ENCODE assay signal across 8 cellular contexts in the genomic region with DNA sequence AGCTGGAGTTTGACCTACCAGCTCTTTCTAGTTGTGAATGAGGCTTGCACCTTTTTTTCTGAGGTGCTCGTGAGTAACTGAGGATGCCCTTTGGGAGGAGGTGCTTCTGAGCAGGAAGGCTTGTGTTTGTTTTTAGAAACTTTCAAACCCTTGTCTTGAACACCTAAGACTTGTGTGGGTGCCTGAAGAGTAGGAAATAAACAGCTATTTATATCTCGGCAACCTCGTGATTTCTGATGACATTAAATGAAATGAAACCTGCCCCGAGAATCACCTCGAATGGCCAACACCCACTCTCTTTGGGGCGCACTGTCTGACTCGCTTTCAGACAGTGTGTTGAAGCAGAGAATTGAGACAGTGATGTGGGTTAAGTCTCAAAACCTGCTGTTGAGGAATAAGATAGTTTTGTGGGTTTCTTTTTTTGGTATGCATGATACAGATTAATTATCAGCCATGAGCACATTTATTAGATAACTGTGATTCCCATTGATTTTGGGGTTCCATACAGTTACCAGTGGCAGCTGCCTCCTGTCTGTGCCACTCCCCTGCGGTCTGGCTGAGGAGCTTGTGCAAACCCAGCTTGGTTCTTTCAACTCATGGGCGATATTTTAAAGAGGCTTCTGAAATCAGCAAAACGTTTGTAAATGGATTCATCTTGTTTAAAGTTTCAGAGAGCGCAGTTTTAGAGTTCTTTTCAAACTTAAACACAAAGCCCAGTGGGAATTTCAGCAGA. TPM values are rescaled to one million over a fixed set of nuclear protein-coding genes. Genes with fewer than 3 reads are reported as not detected.
A peak's percentile ranks its signal among the peaks of the same experiment; 100 is the strongest.
DNase-seq lines count a peak whose midpoint lies in the region; ATAC-seq and TF ChIP-seq lines count a peak whose summit lies in the region.

No MANE protein-coding gene starts in this region.

- peak overlapping the region in 6 of 7 donors; percentile 16 to 78 (median 32) for H3K4me3 Mint-ChIP-seq in CD8-positive, alpha-beta memory T cell
- peak overlapping the region; percentile 56 for H3K4me3 Mint-ChIP-seq in activated naive CD4-positive, alpha-beta T cell treated with anti-CD3 and anti-CD28 coated beads for 36 hours
- no peak overlapping the region for H3K4me3 Mint-ChIP-seq in Caco-2 (ENCODE audit: unreplicated experiment)

- no peaks in the 10 kb centered on the region for H3K27me3 ChIP-seq in CD8-positive, alpha-beta memory T cell (ENCODE audit: insufficient read depth, low read length, poor library complexity, severe bottlenecking)
- H3K27me3 ChIP-seq in aorta (ENCODE audit: control insufficient read depth in 1 of 2, insufficient read depth in 2 of 2, low read length in 1 of 2) (no peaks in the 10 kb centered on the region), Caco-2 (replicated peaks; ENCODE audit: control insufficient read depth, insufficient read depth, low read length) (no peaks in the 10 kb centered on the region)

- H3K4me1 Mint-ChIP-seq in CD8-positive, alpha-beta memory T cell = peaks cover 34 to 55% (median 49%) of the 10 kb centered on the region in 3 donors
- H3K4me1 Mint-ChIP-seq in activated naive CD4-positive, alpha-beta T cell treated with anti-CD3 and anti-CD28 coated beads for 36 hours (ENCODE audit: low read depth) = peaks cover 91% of the 10 kb centered on the region
- H3K4me1 Mint-ChIP-seq in Caco-2 (ENCODE audit: low read depth, unreplicated experiment) = no peaks in the 10 kb centered on the region

- POLR2A ChIA-PET in CD8-positive, alpha-beta memory T cell (lab: Charles Lee) = no interaction called here
- POLR2A ChIA-PET in Caco-2 (lab: Charles Lee) = no interaction called here

- ATAC-seq in GM19372 (IDR thresholded peaks at IDR 0.05; ENCODE audit: low read depth, unreplicated experiment) (peak; percentile 64), HG03460 (IDR thresholded peaks at IDR 0.05; ENCODE audit: unreplicated experiment) (peak; percentile 35), aorta (ENCODE audit: low FRiP score) (no peak), sciatic nerve (no peak)

- CTCF ChIA-PET in CD8-positive, alpha-beta memory T cell (lab: Charles Lee) = interaction anchor here (1.3 to 1.7 kb wide), 4 partner anchors 8 to 193 kb away, joined by 3 to 4 read pairs (median 3); partner anchors contain the start of gene IRF4
- CTCF ChIA-PET in activated naive CD4-positive, alpha-beta T cell treated with anti-CD3 and anti-CD28 coated beads for 36 hours (lab: Charles Lee) = interaction anchor here (1.4 to 1.7 kb wide), 3 partner anchors 9 to 212 kb away, joined by 3 to 9 read pairs (median 4); no protein-coding TSS in a partner anchor
- CTCF ChIA-PET in Caco-2 (lab: Charles Lee) = no interaction called here

- 70% methylated on average over 11 of the region's 11 CpGs for WGBS in aorta, 2 donors

- H3K27ac Mint-ChIP-seq in CD8-positive, alpha-beta memory T cell = peak overlapping the region in 7 of 8 donors; percentile 33 to 79 (median 61)
- peak overlapping the region; percentile 89 for H3K27ac Mint-ChIP-seq in activated naive CD4-positive, alpha-beta T cell treated with anti-CD3 and anti-CD28 coated beads for 36 hours
- H3K27ac Mint-ChIP-seq in Caco-2 (ENCODE audit: unreplicated experiment) = no peak overlapping the region

- H3K9me3 Mint-ChIP-seq in CD8-positive, alpha-beta memory T cell = peaks cover 0 to 2% (median 0%) of the 10 kb centered on the region in 5 donors
- no peaks in the 10 kb centered on the region for H3K9me3 Mint-ChIP-seq in activated naive CD4-positive, alpha-beta T cell treated with anti-CD3 and anti-CD28 coated beads for 36 hours
- H3K9me3 Mint-ChIP-seq in Caco-2 (ENCODE audit: unreplicated experiment) = no peaks in the 10 kb centered on the region

- peaks cover 4 to 89% (median 7%) of the 10 kb centered on the region in 3 donors for H3K36me3 Mint-ChIP-seq in CD8-positive, alpha-beta memory T cell
- peaks cover 92% of the 10 kb centered on the region for H3K36me3 Mint-ChIP-seq in activated naive CD4-positive, alpha-beta T cell treated with anti-CD3 and anti-CD28 coated beads for 36 hours (ENCODE audit: low read depth)
- no peaks in the 10 kb centered on the region for H3K36me3 Mint-ChIP-seq in Caco-2 (ENCODE audit: insufficient read depth, unreplicated experiment)

- H3K27me3 Mint-ChIP-seq in CD8-positive, alpha-beta memory T cell = peaks cover 0 to 1% of the 10 kb centered on the region in 2 donors
- H3K27me3 Mint-ChIP-seq in activated naive CD4-positive, alpha-beta T cell treated with anti-CD3 and anti-CD28 coated beads for 36 hours (ENCODE audit: low read depth) = no peaks in the 10 kb centered on the region
- peaks cover 15% of the 10 kb centered on the region for H3K27me3 Mint-ChIP-seq in Caco-2 (ENCODE audit: insufficient read depth, unreplicated experiment)

- peaks cover 31% of the 10 kb centered on the region for H3K4me1 ChIP-seq in CD8-positive, alpha-beta memory T cell (ENCODE audit: insufficient read depth, low read length)
- H3K4me1 ChIP-seq in aorta (ENCODE audit: control insufficient read depth in 1 of 2, insufficient read depth in 2 of 2, low read length in 2 of 2) = no peaks in the 10 kb centered on the region
- no peaks in the 10 kb centered on the region for H3K4me1 ChIP-seq in Caco-2

- intact Hi-C loops in activated naive CD4-positive, alpha-beta T cell treated with anti-CD3 and anti-CD28 coated beads for 36 hours (cut with micrococcal nuclease) = loop anchor here (1.0 to 10.0 kb wide), 2 partner anchors 32 to 915 kb away; partner anchors contain the start of gene FOXQ1
- intact Hi-C loops in aorta (cut with DNase I) (no loop called here), sciatic nerve (cut with DNase I) (no loop called here), Caco-2 (cut with micrococcal nuclease; ENCODE audit: unreplicated experiment) (no loop called here)

- no peak overlapping the region for H3K4me3 ChIP-seq in CD8-positive, alpha-beta memory T cell (ENCODE audit: low read length)
- H3K4me3 ChIP-seq in aorta (ENCODE audit: low read length in 2 of 2) (no peak overlapping the region), Caco-2 (ENCODE audit: low read depth, low read length) (no peak overlapping the region)

- no peaks in the 10 kb centered on the region for H3K36me3 ChIP-seq in CD8-positive, alpha-beta memory T cell (ENCODE audit: insufficient read depth, low read length)
- H3K36me3 ChIP-seq in aorta (ENCODE audit: control insufficient read depth in 1 of 2, insufficient read depth in 2 of 2, low read length in 1 of 2) (no peaks in the 10 kb centered on the region), Caco-2 (ENCODE audit: control insufficient read depth, insufficient read depth, low read length) (no peaks in the 10 kb centered on the region; the same call in 1 of the 2 replicates)

- no TSS peak for BruUV-seq in Caco-2 (replicated peaks; lab: Mats Ljungman, UMichigan)

- no peaks in the 10 kb centered on the region for H3K9me3 ChIP-seq in CD8-positive, alpha-beta memory T cell (ENCODE audit: low read length)
- no peaks in the 10 kb centered on the region for H3K9me3 ChIP-seq in aorta (ENCODE audit: control insufficient read depth, low read length)
- H3K9me3 ChIP-seq in Caco-2 = no peaks in the 10 kb centered on the region

- no peak overlapping the region for H3K27ac ChIP-seq in CD8-positive, alpha-beta memory T cell (ENCODE audit: low read depth, low read length)
- H3K27ac ChIP-seq in aorta (ENCODE audit: low read depth in 1 of 2, low read length in 2 of 2) = no peak overlapping the region

- TF ChIP-seq CTCF in Caco-2 (IDR thresholded peaks at IDR 0.05; ENCODE audit: insufficient read depth in 1 of 2, low read depth in 1 of 2, low read length in 1 of 2, severe bottlenecking in 1 of 2, unreplicated experiment in 1 of 2) = no peak

- peak in 1 of 5 donors; percentile 24 for DNase-seq in CD8-positive, alpha-beta memory T cell
- peak; percentile 73 for DNase-seq in activated naive CD4-positive, alpha-beta T cell treated with anti-CD3 and anti-CD28 coated beads for 36 hours
- DNase-seq in aorta = no peak
- DNase-seq in NCI-H2196 (lab: John Stamatoyannopoulos, UW; ENCODE audit: unreplicated experiment) = no peak
- no peak for DNase-seq in sciatic nerve (ENCODE audit: low spot score)
- no peak for DNase-seq in Caco-2

RNA-seq across cellular contexts. Expression of gene IRF4, which starts 8.4 kb away (rescaled TPM):
- total RNA-seq in CD8-positive, alpha-beta memory T cell = 100 to 1,000 TPM; 700 to 703 TPM
- 3.4 TPM for polyA plus RNA-seq in CD8-positive, alpha-beta memory T cell
- 100 to 1,000 TPM; 500 to 504 TPM for total RNA-seq in activated naive CD4-positive, alpha-beta T cell treated with anti-CD3 and anti-CD28 coated beads for 36 hours
- total RNA-seq in aorta (1 to 10 TPM; 1.6 to 3.8 TPM), sciatic nerve (4.7 TPM), Caco-2 (2022) (not detected in 2 replicates)
- under 1 TPM; 0.10 to 0.25 TPM for polyA plus RNA-seq in aorta

Comparison
In these comparisons a context has a peak if more than half of its experiments do, and no peak if none do; other contexts are left out.
1. ATAC-seq: peak in GM19372 (single experiment) and HG03460 (single experiment); none in aorta (single experiment) and sciatic nerve (single experiment).
2. RNA of gene IRF4, which starts 8.4 kb away (total RNA-seq): 700 to 703 TPM in CD8-positive, alpha-beta memory T cell and 500 to 504 TPM in activated naive CD4-positive, alpha-beta T cell treated with anti-CD3 and anti-CD28 coated beads for 36 hours; 4.7 TPM in sciatic nerve (single experiment), 1.6 to 3.8 TPM in aorta and not detected in Caco-2; every median in the first group is over 10 times any median in the second.